In genomic region chr13:86282450-86282849, GRCh38 we compare ENCODE assay signal across 20 cellular contexts.
DNase-seq lines count a peak whose midpoint lies in the region; ATAC-seq and TF ChIP-seq lines count a peak whose summit lies in the region.
"Had no signal": no experiment of that assay in that cellular context is flagged by ENCODE, and none has a peak within 500 bp of the region (broad histone marks: within the 10 kb centered on the region; RNA-seq: fewer than 3 reads in every experiment).

No MANE protein-coding gene starts in this region.

- CTCF ChIA-PET in OCI-LY7 (lab: Charles Lee; ENCODE audit: unreplicated experiment), result no interaction called here

- H3K27ac ChIP-seq in OCI-LY7 (ENCODE audit: low read depth, low read length, poor library complexity, severe bottlenecking), result no peak overlapping the region

- H3K9me2 ChIP-seq in OCI-LY7 (ENCODE audit: insufficient read depth, low read length), result no peaks in the 10 kb centered on the region

- BruUV-seq in OCI-LY7 (replicated peaks; lab: Mats Ljungman, UMichigan), result no TSS peak

- H2AFZ ChIP-seq in OCI-LY7 (ENCODE audit: low read length), result no peak overlapping the region

- POLR2A ChIA-PET in OCI-LY7 (lab: Charles Lee), result no interaction called here

- peak; percentile 100 for ATAC-seq in HG02610 (IDR thresholded peaks at IDR 0.05; ENCODE audit: unreplicated experiment)
- ATAC-seq: activated CD4-positive, CD25-positive, alpha-beta regulatory T cell treated with anti-CD3 and anti-CD28 coated beads, Interleukin-2, amount 50 U/mL, for 24 hours; CD8-positive, alpha-beta T cell; left lobe of liver had no signal

- H3K4me3 ChIP-seq in epithelial cell of proximal tubule (ENCODE audit: low read depth, low read length) (no peak overlapping the region), OCI-LY7 (ENCODE audit: low read depth, low read length, poor library complexity, severe bottlenecking) (no peak overlapping the region)
- H3K4me3 ChIP-seq: MG63 had no signal

- no peaks in the 10 kb centered on the region for H3K4me1 ChIP-seq in OCI-LY7 (ENCODE audit: insufficient read depth, low read length, poor library complexity, severe bottlenecking)

- DNase-seq in ACHN, result peak; percentile 50
- DNase-seq in NCI-H69 (lab: John Stamatoyannopoulos, UW), result peak; percentile 3
- peak; percentile 31 for DNase-seq in epithelial cell of proximal tubule (ENCODE audit: low read depth)
- DNase-seq in inferior parietal cortex (ENCODE audit: extremely low spot score), result no peak
- no peak for DNase-seq in OCI-LY7 (ENCODE audit: low spot score)
- no peak for DNase-seq in NCI-H128 (lab: John Stamatoyannopoulos, UW; ENCODE audit: unreplicated experiment)
- no peak for DNase-seq in activated effector memory CD4-positive, alpha-beta T cell treated with Interleukin-2 at 50 U/mL for 16 hours
- DNase-seq: activated naive CD4-positive, alpha-beta T cell treated with Interleukin-2 at 50 U/mL for 16 hours; CD8-positive, alpha-beta T cell; effector CD4-positive, alpha-beta T cell; HFFc6; hypothalamus; MG63; NCI-H2029; NCI-H526; T-helper 1 cell; trophoblast cell had no signal

- no peaks in the 10 kb centered on the region for H4K20me1 ChIP-seq in OCI-LY7 (ENCODE audit: insufficient read depth, low read length)

- no peaks in the 10 kb centered on the region for H3K79me2 ChIP-seq in OCI-LY7 (ENCODE audit: insufficient read depth, low read depth, low read length)

- no peaks in the 10 kb centered on the region for H3K36me3 ChIP-seq in OCI-LY7 (ENCODE audit: insufficient read depth, low read length)
- H3K36me3 ChIP-seq: MG63 had no signal

- intact Hi-C loops in OCI-LY7 (cut with micrococcal nuclease; ENCODE audit: unreplicated experiment), result no loop called here

- H3K9me3 ChIP-seq in OCI-LY7 (ENCODE audit: low read length), result no peaks in the 10 kb centered on the region
- H3K9me3 ChIP-seq: MG63 had no signal

- H3K4me2 ChIP-seq in OCI-LY7 (ENCODE audit: low read length), result no peak overlapping the region

- TF ChIP-seq CTCF in epithelial cell of proximal tubule (conservative IDR thresholded peaks at IDR 0.05; ENCODE audit: low read depth, low read length) (no peak), OCI-LY7 (conservative IDR thresholded peaks at IDR 0.05; ENCODE audit: low read length) (no peak)

- in situ Hi-C loops in ACHN (cut with HindIII; ENCODE audit: low pct_ligation_motif_present, low pct_unique_long_range_greater_than_20kb, low sequenced_read_pairs), result no loop called here

Comparison
In these comparisons a context has a peak if more than half of its experiments do, and no peak if none do; other contexts are left out.
1. DNase-seq: peak in ACHN (single experiment), NCI-H69 (single experiment) and epithelial cell of proximal tubule (single experiment); none in inferior parietal cortex (single experiment), OCI-LY7 (single experiment), NCI-H128 (single experiment) and activated effector memory CD4-positive, alpha-beta T cell treated with Interleukin-2 at 50 U/mL for 16 hours (single experiment).